Comparison of ENCODE assay signal across 18 cellular contexts in genomic region chr5:52859619-52860018, GRCh38.
A peak's percentile ranks its signal among the peaks of the same experiment; 100 is the strongest.
DNase-seq lines count a peak whose midpoint lies in the region; ATAC-seq, FAIRE-seq and TF ChIP-seq lines count a peak whose summit lies in the region.
"Had no signal": no experiment of that assay in that cellular context is flagged by ENCODE, and none has a peak within 500 bp of the region (broad histone marks: within the 10 kb centered on the region; RNA-seq: fewer than 3 reads in every experiment).

No MANE protein-coding gene starts in this region.

- H3K36me3 Mint-ChIP-seq in astrocyte (ENCODE audit: low read depth, unreplicated experiment), result peaks cover 2% of the 10 kb centered on the region
- H3K36me3 Mint-ChIP-seq: T-cell had no signal

- TF ChIP-seq CTCF in heart right ventricle (IDR thresholded peaks at IDR 0.05) (no peak), left ventricle myocardium inferior (IDR thresholded peaks at IDR 0.05; ENCODE audit: borderline replicate concordance) (no peak), astrocyte (IDR thresholded peaks at IDR 0.05; ENCODE audit: insufficient read depth, low read depth, low read length) (no peak), ascending aorta (IDR thresholded peaks at IDR 0.05) (no peak)

- no peak overlapping the region for H3K4me3 Mint-ChIP-seq in astrocyte (ENCODE audit: unreplicated experiment)
- H3K4me3 Mint-ChIP-seq: activated T-helper 17 cell treated with anti-CD3 and anti-CD28 coated beads, Interleukin-2, amount 50 U/mL, for 72 hours; nephron progenitor cell; T-cell had no signal

- no peak overlapping the region for H3K4me3 ChIP-seq in heart right ventricle
- no peak overlapping the region for H3K4me3 ChIP-seq in left ventricle myocardium inferior
- H3K4me3 ChIP-seq in astrocyte (ENCODE audit: insufficient read depth, low read depth, low read length), result no peak overlapping the region
- H3K4me3 ChIP-seq in ascending aorta, result no peak overlapping the region
- H3K4me3 ChIP-seq: tibial nerve had no signal

- no peaks in the 10 kb centered on the region for H3K27me3 Mint-ChIP-seq in astrocyte (ENCODE audit: low read depth, unreplicated experiment)
- H3K27me3 Mint-ChIP-seq: activated T-helper 17 cell treated with anti-CD3 and anti-CD28 coated beads, Interleukin-2, amount 50 U/mL, for 72 hours; T-cell had no signal

- H3K79me2 ChIP-seq in astrocyte (ENCODE audit: insufficient read depth, low read length), result no peaks in the 10 kb centered on the region

- H3K9ac ChIP-seq in astrocyte (ENCODE audit: low read length), result no peak overlapping the region
- H3K9ac ChIP-seq: KMS-11 had no signal

- DNase-seq in heart right ventricle (no peak), left ventricle myocardium inferior (no peak), astrocyte (ENCODE audit: low read depth) (peak; percentile 97), islet precursor cell (peak; percentile 73), urothelium cell line (ENCODE audit: low spot score) (peak; percentile 31), NCI-H1092 (lab: John Stamatoyannopoulos, UW) (no peak), NCI-H446 treated with DMSO at 0.1 percent for 48 hours (lab: John Stamatoyannopoulos, UW) (no peak), ascending aorta (ENCODE audit: low spot score in 2 of 2) (no peak)
- DNase-seq: activated CD4-positive, alpha-beta T cell treated with anti-CD3 and anti-CD28 coated beads for 48 hours; central memory CD4-positive, alpha-beta T cell; DMS79; nephron progenitor cell; T-cell had no signal

- peak overlapping the region; percentile 38 for H3K4me2 ChIP-seq in astrocyte (ENCODE audit: low read length)
- H3K4me2 ChIP-seq: KMS-11 had no signal

- H4K20me1 ChIP-seq in astrocyte (ENCODE audit: insufficient read depth, low read length), result no peaks in the 10 kb centered on the region

- intact Hi-C loops in heart right ventricle (cut with DNase I) (loop anchor here in 2 of 10 donors (5.0 to 10.0 kb wide), 2 partner anchors 45 to 167 kb away; no protein-coding TSS in a partner anchor), left ventricle myocardium inferior (cut with micrococcal nuclease) (no loop called here), ascending aorta (cut with DNase I) (no loop called here)

- no peaks in the 10 kb centered on the region for H3K9me3 Mint-ChIP-seq in astrocyte (ENCODE audit: unreplicated experiment)
- H3K9me3 Mint-ChIP-seq: activated T-helper 17 cell treated with anti-CD3 and anti-CD28 coated beads, Interleukin-2, amount 50 U/mL, for 72 hours; nephron progenitor cell; T-cell had no signal

- H3K4me1 Mint-ChIP-seq in astrocyte (ENCODE audit: low read depth, unreplicated experiment), result peaks cover 17% of the 10 kb centered on the region
- H3K4me1 Mint-ChIP-seq: activated T-helper 17 cell treated with anti-CD3 and anti-CD28 coated beads, Interleukin-2, amount 50 U/mL, for 72 hours; nephron progenitor cell; T-cell had no signal

- ATAC-seq in heart right ventricle, result peak in 6 of 8 donors; percentile 33 to 71 (median 48)
- ATAC-seq: activated T-helper 17 cell treated with anti-CD3 and anti-CD28 coated beads, Interleukin-2, amount 50 U/mL, for 72 hours; HCT116; T-cell had no signal

- H2AFZ ChIP-seq in astrocyte (ENCODE audit: low read depth, low read length), result no peak overlapping the region

- H3K27me3 ChIP-seq in heart right ventricle, result no peaks in the 10 kb centered on the region
- H3K27me3 ChIP-seq in left ventricle myocardium inferior (ENCODE audit: low read depth), result no peaks in the 10 kb centered on the region
- no peaks in the 10 kb centered on the region for H3K27me3 ChIP-seq in astrocyte (ENCODE audit: insufficient read depth, low read length)
- H3K27me3 ChIP-seq in ascending aorta, result no peaks in the 10 kb centered on the region
- H3K27me3 ChIP-seq: tibial nerve had no signal

- peak overlapping the region; percentile 97 for H3K27ac Mint-ChIP-seq in astrocyte (ENCODE audit: unreplicated experiment)
- H3K27ac Mint-ChIP-seq: activated T-helper 17 cell treated with anti-CD3 and anti-CD28 coated beads, Interleukin-2, amount 50 U/mL, for 72 hours; nephron progenitor cell; T-cell had no signal

- 71 to 74% methylated on average over 2 of the region's 2 CpGs for WGBS in heart right ventricle, 2 donors

- H3K36me3 ChIP-seq in heart right ventricle (peaks cover 0 to 30% (median 0%) of the 10 kb centered on the region in 9 donors), left ventricle myocardium inferior (peaks cover 4% of the 10 kb centered on the region), astrocyte (ENCODE audit: insufficient read depth, low read length) (no peaks in the 10 kb centered on the region), ascending aorta (peaks cover 4 to 6% of the 10 kb centered on the region in 2 donors)
- H3K36me3 ChIP-seq: tibial nerve had no signal

- H3K9me3 ChIP-seq in heart right ventricle (no peaks in the 10 kb centered on the region), left ventricle myocardium inferior (replicated peaks) (no peaks in the 10 kb centered on the region), astrocyte (ENCODE audit: insufficient read depth, low read depth, low read length) (no peaks in the 10 kb centered on the region), ascending aorta (no peaks in the 10 kb centered on the region)
- H3K9me3 ChIP-seq: tibial nerve had no signal

- FAIRE-seq in astrocyte (lab: Jason Lieb, UNC) (peak; percentile 86), urothelium cell line (lab: Jason Lieb, UNC) (no peak)
- FAIRE-seq: A204.1 had no signal

- H3K4me1 ChIP-seq in heart right ventricle (peaks cover 0 to 47% (median 24%) of the 10 kb centered on the region in 9 donors), left ventricle myocardium inferior (peaks cover 27% of the 10 kb centered on the region), astrocyte (ENCODE audit: insufficient read depth, low read length) (peaks cover 31% of the 10 kb centered on the region), ascending aorta (peaks cover 4 to 9% of the 10 kb centered on the region in 2 donors)

- H3K27ac ChIP-seq in heart right ventricle (peak overlapping the region in 3 of 10 donors; percentile 4 to 22 (median 16)), left ventricle myocardium inferior (replicated peaks) (no peak overlapping the region), astrocyte (ENCODE audit: low read depth, low read length) (peak overlapping the region; percentile 84), ascending aorta (no peak overlapping the region)
- H3K27ac ChIP-seq: KMS-11 had no signal

Comparison
In these comparisons a context has a peak if more than half of its experiments do, and no peak if none do; other contexts are left out.
1. DNase-seq: peak in astrocyte (single experiment), islet precursor cell (single experiment) and urothelium cell line (single experiment); none in heart right ventricle (0 of 2), left ventricle myocardium inferior (single experiment), NCI-H1092 (single experiment), NCI-H446 treated with DMSO at 0.1 percent for 48 hours (single experiment) and ascending aorta (0 of 2).